ENCODE assay signal across 10 cellular contexts in genomic region chr5:42840279-42840678, GRCh38. TPM values are rescaled to one million over a fixed set of nuclear protein-coding genes. Genes with fewer than 3 reads are reported as not detected.
DNase-seq lines count a peak whose midpoint lies in the region; ATAC-seq and TF ChIP-seq lines count a peak whose summit lies in the region.
"Had no signal": no experiment of that assay in that cellular context is flagged by ENCODE, and none has a peak within 500 bp of the region (broad histone marks: within the 10 kb centered on the region; RNA-seq: fewer than 3 reads in every experiment).

No MANE protein-coding gene starts in this region.

- intact Hi-C loops in sigmoid colon (cut with DNase I) = no loop called here

- H3K27me3 ChIP-seq in sigmoid colon = no peaks in the 10 kb centered on the region

- H3K27ac ChIP-seq in sigmoid colon = peak overlapping the region; percentile 19 to 64 (median 36)

- no peaks in the 10 kb centered on the region for H3K36me3 Mint-ChIP-seq in activated T-helper 17 cell treated with anti-CD3 and anti-CD28 coated beads, Interleukin-2, amount 50 U/mL, for 72 hours (ENCODE audit: low read depth)

- no peak overlapping the region for H3K4me3 Mint-ChIP-seq in activated T-helper 17 cell treated with anti-CD3 and anti-CD28 coated beads, Interleukin-2, amount 50 U/mL, for 72 hours
- H3K4me3 Mint-ChIP-seq: activated CD4-positive, alpha-beta memory T cell treated with anti-CD3 and anti-CD28 coated beads, Interleukin-2, amount 10 ng/mL, durations not matched to agents 7 days and 5 days had no signal

- no peaks in the 10 kb centered on the region for H3K27me3 Mint-ChIP-seq in activated T-helper 17 cell treated with anti-CD3 and anti-CD28 coated beads, Interleukin-2, amount 50 U/mL, for 72 hours

- H3K4me3 ChIP-seq in sigmoid colon = no peak overlapping the region

- no peaks in the 10 kb centered on the region for H3K9me3 ChIP-seq in sigmoid colon

- no peak overlapping the region for H3K27ac Mint-ChIP-seq in activated T-helper 17 cell treated with anti-CD3 and anti-CD28 coated beads, Interleukin-2, amount 50 U/mL, for 72 hours
- H3K27ac Mint-ChIP-seq: activated CD4-positive, alpha-beta memory T cell treated with anti-CD3 and anti-CD28 coated beads, Interleukin-2, amount 10 ng/mL, durations not matched to agents 7 days and 5 days had no signal

- no peaks in the 10 kb centered on the region for H3K9me3 Mint-ChIP-seq in activated T-helper 17 cell treated with anti-CD3 and anti-CD28 coated beads, Interleukin-2, amount 50 U/mL, for 72 hours
- H3K9me3 Mint-ChIP-seq: activated CD4-positive, alpha-beta memory T cell treated with anti-CD3 and anti-CD28 coated beads, Interleukin-2, amount 10 ng/mL, durations not matched to agents 7 days and 5 days had no signal

- DNase-seq in DMS79 (lab: John Stamatoyannopoulos, UW) (peak; percentile 18), RPMI8226 (peak; percentile 87), glomerular visceral epithelial cell (ENCODE audit: extremely low spot score) (peak; percentile 6), sigmoid colon (peak; percentile 81), cerebellar nuclear complex (lab: John Stamatoyannopoulos, UW) (no peak)
- no peak for DNase-seq in activated CD4-positive, alpha-beta T cell treated with anti-CD3 and anti-CD28 coated beads for 4 hours
- DNase-seq in activated naive CD4-positive, alpha-beta T cell treated with Interleukin-2 at 50 U/mL for 16 hours = no peak
- DNase-seq: activated CD4-positive, alpha-beta memory T cell treated with anti-CD3 and anti-CD28 coated beads, Interleukin-2, amount 10 ng/mL, durations not matched to agents 7 days and 5 days; NCI-H2171 treated with DMSO at 0.1 percent for 48 hours had no signal

- TF ChIP-seq CTCF in sigmoid colon (IDR thresholded peaks at IDR 0.05) = no peak

- 42 to 45% methylated on average over 6 of the region's 6 CpGs for WGBS in sigmoid colon, 2 donors

- ATAC-seq in activated T-helper 17 cell treated with anti-CD3 and anti-CD28 coated beads, Interleukin-2, amount 50 U/mL, for 72 hours (replicated peaks) = no peak

- peaks cover 0 to 23% (median 5%) of the 10 kb centered on the region in 4 donors for H3K4me1 ChIP-seq in sigmoid colon

- TF ChIP-seq POLR2A in sigmoid colon (IDR thresholded peaks at IDR 0.05) = no peak

- no peaks in the 10 kb centered on the region for H3K4me1 Mint-ChIP-seq in activated T-helper 17 cell treated with anti-CD3 and anti-CD28 coated beads, Interleukin-2, amount 50 U/mL, for 72 hours
- H3K4me1 Mint-ChIP-seq: activated CD4-positive, alpha-beta memory T cell treated with anti-CD3 and anti-CD28 coated beads, Interleukin-2, amount 10 ng/mL, durations not matched to agents 7 days and 5 days had no signal

- peak in 1 of 4 donors; percentile 3 for TF ChIP-seq EP300 in sigmoid colon (IDR thresholded peaks at IDR 0.05)

- no peaks in the 10 kb centered on the region for H3K36me3 ChIP-seq in sigmoid colon

RNA-seq across cellular contexts. Expression of gene SELENOP, which starts 28.6 kb away (rescaled TPM):
- total RNA-seq in sigmoid colon = 100 to 1,000 TPM; 261 to 570 (median 382) TPM
- 1,000 to 10,000 TPM in 1 of 3 donors, 100 to 1,000 TPM in 2; 328 to 1,116 (median 604) TPM for polyA plus RNA-seq in sigmoid colon
- not detected for total RNA-seq in activated T-helper 17 cell treated with anti-CD3 and anti-CD28 coated beads, Interleukin-2, amount 50 U/mL, for 72 hours

Comparison
In these comparisons a context has a peak if more than half of its experiments do, and no peak if none do; other contexts are left out.
1. DNase-seq: peak in DMS79 (single experiment), RPMI8226 (single experiment), glomerular visceral epithelial cell (single experiment) and sigmoid colon (single experiment); none in activated CD4-positive, alpha-beta T cell treated with anti-CD3 and anti-CD28 coated beads for 4 hours (0 of 2), cerebellar nuclear complex (0 of 2) and activated naive CD4-positive, alpha-beta T cell treated with Interleukin-2 at 50 U/mL for 16 hours (single experiment).
2. RNA of gene SELENOP, which starts 28.6 kb away (total RNA-seq): 261 to 570 TPM in sigmoid colon; not detected in activated T-helper 17 cell treated with anti-CD3 and anti-CD28 coated beads, Interleukin-2, amount 50 U/mL, for 72 hours; every median in the first group is over 100 times any median in the second.